ENCODE assay signal across 25 cellular contexts in genomic region chr13:110648848-110649421, GRCh38. TPM values are rescaled to one million over a fixed set of nuclear protein-coding genes. Genes with fewer than 3 reads are reported as not detected.
DNase-seq lines count a peak whose midpoint lies in the region; ATAC-seq and TF ChIP-seq lines count a peak whose summit lies in the region.
"Had no signal": no experiment of that assay in that cellular context is flagged by ENCODE, and none has a peak within 500 bp of the region (broad histone marks: within the 10 kb centered on the region; RNA-seq: fewer than 3 reads in every experiment).

No MANE protein-coding gene starts in this region.

- H3K4me3 ChIP-seq in GM23338 (no peak overlapping the region), PC-9 (no peak overlapping the region)
- H3K4me3 ChIP-seq: ascending aorta, cardiac muscle cell, Peyer's patch, upper lobe of right lung had no signal

- CTCF ChIA-PET in PC-9 (lab: Charles Lee) = no interaction called here

- H3K4me1 ChIP-seq in GM23338 (ENCODE audit: insufficient read depth) (peaks cover 6% of the 10 kb centered on the region), PC-9 (replicated peaks; ENCODE audit: insufficient read depth) (no peaks in the 10 kb centered on the region)
- H3K4me1 ChIP-seq: upper lobe of right lung had no signal

- no peaks in the 10 kb centered on the region for H3K79me2 ChIP-seq in GM23338 (replicated peaks; ENCODE audit: insufficient read depth)
- no peaks in the 10 kb centered on the region for H3K79me2 ChIP-seq in PC-9 (ENCODE audit: low read depth)

- POLR2A ChIA-PET in PC-9 (lab: Charles Lee; ENCODE audit: unreplicated experiment) = no interaction called here

- peaks cover 8% of the 10 kb centered on the region for H3F3A ChIP-seq in GM23338 (replicated peaks; ENCODE audit: low read depth)
- peaks cover 8% of the 10 kb centered on the region; the same call in 1 of the 2 replicates for H3F3A ChIP-seq in PC-9 (ENCODE audit: insufficient read depth, low read depth)

- H3K4me2 ChIP-seq in GM23338 = no peak overlapping the region
- no peak overlapping the region for H3K4me2 ChIP-seq in PC-9

- H3K36me3 Mint-ChIP-seq in GM23338 (ENCODE audit: low read depth) (peaks cover 11% of the 10 kb centered on the region), glutamatergic neuron (ENCODE audit: unreplicated experiment) (peaks cover 8% of the 10 kb centered on the region), progenitor cell of endocrine pancreas (ENCODE audit: insufficient read depth) (peaks cover 8% of the 10 kb centered on the region)

- H3K36me3 ChIP-seq in GM23338 (ENCODE audit: insufficient read depth) = no peaks in the 10 kb centered on the region; the same call in 1 of the 2 replicates
- peaks cover 3% of the 10 kb centered on the region; the same call in 1 of the 2 replicates for H3K36me3 ChIP-seq in PC-9 (ENCODE audit: low read depth)

- H3K27me3 Mint-ChIP-seq in GM23338 (ENCODE audit: insufficient read depth, low read depth, poor library complexity) (peaks cover 12% of the 10 kb centered on the region), glutamatergic neuron (ENCODE audit: unreplicated experiment) (peaks cover 18% of the 10 kb centered on the region), progenitor cell of endocrine pancreas (no peaks in the 10 kb centered on the region)
- H3K27me3 Mint-ChIP-seq: activated CD4-positive, alpha-beta T cell treated with anti-CD3 and anti-CD28 coated beads for 36 hours; stimulated activated memory B cell treated with anti-CD40 and anti-IgM and Interleukin-4, amounts not matched to agents 10 μg/mL and 1 μg/mL and 100 μg/mL, for 72 hours had no signal

- H3K27ac Mint-ChIP-seq in GM23338 = peak overlapping the region; percentile 86; the same call in 1 of the 2 replicates
- peak overlapping the region; percentile 82 for H3K27ac Mint-ChIP-seq in glutamatergic neuron (ENCODE audit: unreplicated experiment)
- peak overlapping the region; percentile 16 for H3K27ac Mint-ChIP-seq in progenitor cell of endocrine pancreas
- H3K27ac Mint-ChIP-seq: activated CD4-positive, alpha-beta T cell treated with anti-CD3 and anti-CD28 coated beads for 36 hours; activated CD8-positive, alpha-beta T cell treated with anti-CD3 and anti-CD28 coated beads, Interleukin-2, amount 10 ng/mL, durations not matched to agents 7 days and 5 days; T-helper 2 cell treated with Interferon-gamma antibody and Interleukin-4, amounts not matched to agents 5 μg/mL and 100 μg/mL, for 36 hours had no signal

- H3K4me3 Mint-ChIP-seq in GM23338 (no peak overlapping the region), glutamatergic neuron (ENCODE audit: unreplicated experiment) (peak overlapping the region; percentile 58), progenitor cell of endocrine pancreas (ENCODE audit: low read depth) (no peak overlapping the region)
- H3K4me3 Mint-ChIP-seq: activated CD4-positive, alpha-beta T cell treated with anti-CD3 and anti-CD28 coated beads for 36 hours; activated CD8-positive, alpha-beta T cell treated with anti-CD3 and anti-CD28 coated beads, Interleukin-2, amount 10 ng/mL, durations not matched to agents 7 days and 5 days; stimulated activated memory B cell treated with anti-CD40 and anti-IgM and Interleukin-4, amounts not matched to agents 10 μg/mL and 1 μg/mL and 100 μg/mL, for 72 hours; T-helper 2 cell treated with Interferon-gamma antibody and Interleukin-4, amounts not matched to agents 5 μg/mL and 100 μg/mL, for 36 hours had no signal

- H3K27ac ChIP-seq in GM23338 (ENCODE audit: low read depth) (no peak overlapping the region), PC-9 (no peak overlapping the region)
- H3K27ac ChIP-seq: ascending aorta, C4-2B, cardiac muscle cell, epithelial cell of prostate, Peyer's patch, upper lobe of right lung had no signal

- H2AFZ ChIP-seq in GM23338 = no peak overlapping the region
- H2AFZ ChIP-seq in PC-9 = no peak overlapping the region

- H3K9me3 Mint-ChIP-seq in GM23338 = no peaks in the 10 kb centered on the region
- peaks cover 16% of the 10 kb centered on the region for H3K9me3 Mint-ChIP-seq in glutamatergic neuron (ENCODE audit: unreplicated experiment)
- no peaks in the 10 kb centered on the region for H3K9me3 Mint-ChIP-seq in progenitor cell of endocrine pancreas (ENCODE audit: low read depth)
- H3K9me3 Mint-ChIP-seq: stimulated activated memory B cell treated with anti-CD40 and anti-IgM and Interleukin-4, amounts not matched to agents 10 μg/mL and 1 μg/mL and 100 μg/mL, for 72 hours; T-helper 2 cell treated with Interferon-gamma antibody and Interleukin-4, amounts not matched to agents 5 μg/mL and 100 μg/mL, for 36 hours had no signal

- no peak for ATAC-seq in GM23338
- ATAC-seq in HG03095 (IDR thresholded peaks at IDR 0.05; ENCODE audit: unreplicated experiment) = no peak
- ATAC-seq: activated CD4-positive, alpha-beta T cell treated with anti-CD3 and anti-CD28 coated beads for 36 hours; activated CD8-positive, alpha-beta T cell treated with anti-CD3 and anti-CD28 coated beads, Interleukin-2, amount 10 ng/mL, durations not matched to agents 7 days and 5 days; left lobe of liver; stimulated activated memory B cell treated with anti-CD40 and anti-IgM and Interleukin-4, amounts not matched to agents 10 μg/mL and 1 μg/mL and 100 μg/mL, for 72 hours; upper lobe of right lung had no signal

- intact Hi-C loops in PC-9 (cut with micrococcal nuclease; ENCODE audit: unreplicated experiment) = no loop called here

- H4K20me1 ChIP-seq in GM23338 (replicated peaks; ENCODE audit: insufficient read depth) = peaks cover 10% of the 10 kb centered on the region
- H4K20me1 ChIP-seq in PC-9 (ENCODE audit: insufficient read depth) = no peaks in the 10 kb centered on the region

- DNase-seq in GM23338 (ENCODE audit: low spot score) (no peak), NCI-H524 treated with DMSO at 0.1 percent for 48 hours (lab: John Stamatoyannopoulos, UW) (peak; percentile 39), glutamatergic neuron (no peak), progenitor cell of endocrine pancreas (ENCODE audit: low spot score, unreplicated experiment) (no peak), PC-9 (no peak), middle frontal gyrus (ENCODE audit: extremely low spot score, low spot score) (no peak)
- DNase-seq: activated CD4-positive, alpha-beta T cell treated with anti-CD3 and anti-CD28 coated beads for 36 hours; activated CD8-positive, alpha-beta T cell treated with anti-CD3 and anti-CD28 coated beads, Interleukin-2, amount 10 ng/mL, durations not matched to agents 7 days and 5 days; activated gamma-delta T cell; activated T-cell treated with anti-CD3 and anti-CD28 coated beads, Interleukin-2, amount 50 U/mL, for 1 hour; COR-L47; effector CD4-positive, alpha-beta T cell; IMR-90; nucleus accumbens; Peyer's patch; SIG-M5; upper lobe of right lung had no signal

- TF ChIP-seq CTCF in GM23338 (conservative IDR thresholded peaks at IDR 0.05; ENCODE audit: low read depth in 2 of 2) = no peak
- no peak for TF ChIP-seq CTCF in glutamatergic neuron (IDR thresholded peaks at IDR 0.05; ENCODE audit: partially characterized antibody, unreplicated experiment)
- TF ChIP-seq CTCF in progenitor cell of endocrine pancreas (IDR thresholded peaks at IDR 0.05; ENCODE audit: unreplicated experiment) = no peak
- TF ChIP-seq CTCF in PC-9 (conservative IDR thresholded peaks at IDR 0.05) = no peak

- H3K27me3 ChIP-seq in GM23338 (ENCODE audit: insufficient read depth) = no peaks in the 10 kb centered on the region
- H3K27me3 ChIP-seq in PC-9 (ENCODE audit: insufficient read depth, low read depth) = no peaks in the 10 kb centered on the region
- H3K27me3 ChIP-seq: ascending aorta, cardiac muscle cell, Peyer's patch, upper lobe of right lung had no signal

- no TSS peak for BruUV-seq in PC-9 (replicated peaks; lab: Mats Ljungman, UMichigan)

- peaks cover 25% of the 10 kb centered on the region for H3K4me1 Mint-ChIP-seq in GM23338
- peaks cover 37% of the 10 kb centered on the region for H3K4me1 Mint-ChIP-seq in glutamatergic neuron (ENCODE audit: low read depth, unreplicated experiment)
- no peaks in the 10 kb centered on the region for H3K4me1 Mint-ChIP-seq in progenitor cell of endocrine pancreas (ENCODE audit: low read depth)

- no peaks in the 10 kb centered on the region for H3K9me3 ChIP-seq in PC-9 (ENCODE audit: insufficient read depth, low read depth)
- H3K9me3 ChIP-seq: ascending aorta, Peyer's patch, upper lobe of right lung had no signal

- H3K9me2 ChIP-seq in GM23338 (ENCODE audit: insufficient read depth) = no peaks in the 10 kb centered on the region
- no peaks in the 10 kb centered on the region for H3K9me2 ChIP-seq in PC-9 (ENCODE audit: insufficient read depth)

TF ChIP-seq in GM23338, 12 proteins besides CTCF, POLR2A, EP300 and RAD21 (continues in another document):
- TF ChIP-seq EZH2 (IDR thresholded peaks at IDR 0.05; ENCODE audit: low read depth, unreplicated experiment) = no peak
- TF ChIP-seq CREB1 (CRISPR knock-in tag; IDR thresholded peaks at IDR 0.05; ENCODE audit: low read depth) = no peak
- TF ChIP-seq STAT1 (IDR thresholded peaks at IDR 0.05; ENCODE audit: unreplicated experiment) = no peak
- no peak for TF ChIP-seq ZNF331 (CRISPR knock-in tag; IDR thresholded peaks at IDR 0.05; ENCODE audit: low read depth)
- TF ChIP-seq JUNB (IDR thresholded peaks at IDR 0.05; ENCODE audit: unreplicated experiment) = no peak
- no peak for TF ChIP-seq NANOG (IDR thresholded peaks at IDR 0.05; ENCODE audit: borderline replicate concordance)

RNA-seq across cellular contexts. Expression of gene NAXD, which starts 33.6 kb away (rescaled TPM):
- total RNA-seq in GM23338 (2014; rRNA removed; shearing (Covaris generic)) = 16.1 and 18.5 TPM in 2 replicates
- 15.3 and 16.9 TPM in 2 replicates for polyA plus RNA-seq in GM23338 (2016; fragmentation: Nextera tagmentation; extraction: Ambion mirVana)
- total RNA-seq in glutamatergic neuron (ENCODE audit: unreplicated experiment) (41.2 TPM), progenitor cell of endocrine pancreas (32.4 and 34.2 TPM in 2 replicates), PC-9 (2021) (30.2 and 35.2 TPM in 2 replicates)

RNA-seq across cellular contexts. Expression of gene CARS2, which starts 57.0 kb away (rescaled TPM):
- total RNA-seq in GM23338 (2014; rRNA removed; shearing (Covaris generic)) = 39.0 and 46.8 TPM in 2 replicates
- polyA plus RNA-seq in GM23338 (2016; fragmentation: Nextera tagmentation; extraction: Ambion mirVana) = 53.5 and 58.6 TPM in 2 replicates
- total RNA-seq in glutamatergic neuron (ENCODE audit: unreplicated experiment) (102 TPM), progenitor cell of endocrine pancreas (90.4 and 92.4 TPM in 2 replicates), PC-9 (2021) (57.1 and 67.0 TPM in 2 replicates)

Comparison
In these comparisons a context has a peak if more than half of its experiments do, and no peak if none do; other contexts are left out.
1. H3K27ac Mint-ChIP-seq: peak in every context shown above with its lines; median percentile 86 in GM23338; 82 in glutamatergic neuron; 16 in progenitor cell of endocrine pancreas.